In genomic region chr17:75898065-75898464, GRCh38 we compare ENCODE assay signal across 13 cellular contexts. TPM values are rescaled to one million over a fixed set of nuclear protein-coding genes. Genes with fewer than 3 reads are reported as not detected.
DNase-seq lines count a peak whose midpoint lies in the region; ATAC-seq and TF ChIP-seq lines count a peak whose summit lies in the region.
"Had no signal": no experiment of that assay in that cellular context is flagged by ENCODE, and none has a peak within 500 bp of the region (broad histone marks: within the 10 kb centered on the region; RNA-seq: fewer than 3 reads in every experiment).

No MANE protein-coding gene starts in this region.

- no peak overlapping the region for H3K4me3 ChIP-seq in SK-N-MC

- no peak overlapping the region for H3K9ac ChIP-seq in SK-N-MC (ENCODE audit: insufficient read length)

- peaks cover 28% of the 10 kb centered on the region; the same call in 1 of the 2 replicates for H3K36me3 ChIP-seq in SK-N-MC (ENCODE audit: insufficient read depth, low read length)

- no peak overlapping the region for H3K27ac Mint-ChIP-seq in activated naive CD4-positive, alpha-beta T cell treated with anti-CD3 and anti-CD28 coated beads for 36 hours
- peak overlapping the region; percentile 60 for H3K27ac Mint-ChIP-seq in glutamatergic neuron (ENCODE audit: unreplicated experiment)
- H3K27ac Mint-ChIP-seq in stimulated activated memory B cell treated with anti-CD40 and anti-IgM and Interleukin-4, amounts not matched to agents 10 μg/mL and 1 μg/mL and 100 μg/mL, for 72 hours, result no peak overlapping the region

- H3K4me1 Mint-ChIP-seq in activated naive CD4-positive, alpha-beta T cell treated with anti-CD3 and anti-CD28 coated beads for 36 hours (ENCODE audit: low read depth), result peaks cover 30% of the 10 kb centered on the region
- H3K4me1 Mint-ChIP-seq in glutamatergic neuron (ENCODE audit: low read depth, unreplicated experiment), result peaks cover 22% of the 10 kb centered on the region
- peaks cover 41% of the 10 kb centered on the region for H3K4me1 Mint-ChIP-seq in stimulated activated memory B cell treated with anti-CD40 and anti-IgM and Interleukin-4, amounts not matched to agents 10 μg/mL and 1 μg/mL and 100 μg/mL, for 72 hours

- no peak for TF ChIP-seq CTCF in glutamatergic neuron (IDR thresholded peaks at IDR 0.05; ENCODE audit: partially characterized antibody, unreplicated experiment)

- H3K4me3 Mint-ChIP-seq in activated naive CD4-positive, alpha-beta T cell treated with anti-CD3 and anti-CD28 coated beads for 36 hours, result peak overlapping the region; percentile 63
- H3K4me3 Mint-ChIP-seq in glutamatergic neuron (ENCODE audit: unreplicated experiment), result peak overlapping the region; percentile 86
- peak overlapping the region; percentile 65 for H3K4me3 Mint-ChIP-seq in stimulated activated memory B cell treated with anti-CD40 and anti-IgM and Interleukin-4, amounts not matched to agents 10 μg/mL and 1 μg/mL and 100 μg/mL, for 72 hours

- intact Hi-C loops in activated naive CD4-positive, alpha-beta T cell treated with anti-CD3 and anti-CD28 coated beads for 36 hours (cut with micrococcal nuclease), result loop anchor here (5.0 kb wide), 1 partner anchor 121 kb away; a partner anchor contains a TSS

- DNase-seq in activated naive CD4-positive, alpha-beta T cell treated with anti-CD3 and anti-CD28 coated beads for 36 hours, result no peak
- no peak for DNase-seq in activated naive CD4-positive, alpha-beta T cell treated with anti-CD3 and anti-CD28 coated beads, Interleukin-2, amount 50 U/mL, for 16 hours
- no peak for DNase-seq in SK-N-MC (ENCODE audit: low read depth, low spot score)
- no peak for DNase-seq in glutamatergic neuron
- DNase-seq in NCI-H524 (lab: John Stamatoyannopoulos, UW), result no peak
- DNase-seq: heart right ventricle; NCI-H1092; SHP77 treated with DMSO at 0.1 percent for 48 hours; stimulated activated CD4-positive, alpha-beta T cell treated with anti-CD3 and anti-CD28 coated beads, Interleukin-1b, Interleukin-23, amount 100 ng/mL, for 48 hours had no signal

- H3K27me3 Mint-ChIP-seq in activated naive CD4-positive, alpha-beta T cell treated with anti-CD3 and anti-CD28 coated beads for 36 hours (ENCODE audit: low read depth), result no peaks in the 10 kb centered on the region
- peaks cover 17% of the 10 kb centered on the region for H3K27me3 Mint-ChIP-seq in glutamatergic neuron (ENCODE audit: unreplicated experiment)
- H3K27me3 Mint-ChIP-seq in stimulated activated memory B cell treated with anti-CD40 and anti-IgM and Interleukin-4, amounts not matched to agents 10 μg/mL and 1 μg/mL and 100 μg/mL, for 72 hours, result no peaks in the 10 kb centered on the region

- peaks cover 12% of the 10 kb centered on the region for H3K36me3 Mint-ChIP-seq in activated naive CD4-positive, alpha-beta T cell treated with anti-CD3 and anti-CD28 coated beads for 36 hours (ENCODE audit: low read depth)
- H3K36me3 Mint-ChIP-seq in glutamatergic neuron (ENCODE audit: unreplicated experiment), result peaks cover 4% of the 10 kb centered on the region
- peaks cover 39% of the 10 kb centered on the region for H3K36me3 Mint-ChIP-seq in stimulated activated memory B cell treated with anti-CD40 and anti-IgM and Interleukin-4, amounts not matched to agents 10 μg/mL and 1 μg/mL and 100 μg/mL, for 72 hours

- H3K27ac ChIP-seq in SK-N-MC, result peak overlapping the region; percentile 68; the same call in 1 of the 2 replicates
- H3K27ac ChIP-seq: GM23248 had no signal

- H3K9me3 Mint-ChIP-seq in activated naive CD4-positive, alpha-beta T cell treated with anti-CD3 and anti-CD28 coated beads for 36 hours, result no peaks in the 10 kb centered on the region
- peaks cover 17% of the 10 kb centered on the region for H3K9me3 Mint-ChIP-seq in glutamatergic neuron (ENCODE audit: unreplicated experiment)
- H3K9me3 Mint-ChIP-seq in stimulated activated memory B cell treated with anti-CD40 and anti-IgM and Interleukin-4, amounts not matched to agents 10 μg/mL and 1 μg/mL and 100 μg/mL, for 72 hours, result no peaks in the 10 kb centered on the region

- ATAC-seq in stimulated activated memory B cell treated with anti-CD40 and anti-IgM and Interleukin-4, amounts not matched to agents 10 μg/mL and 1 μg/mL and 100 μg/mL, for 72 hours, result no peak
- no peak for ATAC-seq in GM21786 (IDR thresholded peaks at IDR 0.05; ENCODE audit: unreplicated experiment)
- ATAC-seq in GM19452 (IDR thresholded peaks at IDR 0.05; ENCODE audit: unreplicated experiment), result no peak
- ATAC-seq: heart right ventricle had no signal

- H3K9me3 ChIP-seq in SK-N-MC (ENCODE audit: low read depth, low read length), result no peaks in the 10 kb centered on the region
- H3K9me3 ChIP-seq: heart right ventricle had no signal

- CTCF ChIA-PET in activated naive CD4-positive, alpha-beta T cell treated with anti-CD3 and anti-CD28 coated beads for 36 hours (lab: Charles Lee), result interaction anchor here (0.5 to 1.6 kb wide), 3 partner anchors 37 to 108 kb away, joined by 4 to 5 read pairs (median 4); no protein-coding TSS in a partner anchor

RNA-seq across cellular contexts. Expression of gene TRIM65, which starts 1.3 kb away (rescaled TPM):
- 10 to 100 TPM; 24.5 to 25.5 TPM for total RNA-seq in activated naive CD4-positive, alpha-beta T cell treated with anti-CD3 and anti-CD28 coated beads for 36 hours
- 24.3 TPM for total RNA-seq in glutamatergic neuron (ENCODE audit: unreplicated experiment)

RNA-seq across cellular contexts. Expression of gene MRPL38, which starts 6.6 kb away (rescaled TPM):
- total RNA-seq in activated naive CD4-positive, alpha-beta T cell treated with anti-CD3 and anti-CD28 coated beads for 36 hours, result 100 to 1,000 TPM; 109 to 117 TPM
- 133 TPM for total RNA-seq in glutamatergic neuron (ENCODE audit: unreplicated experiment)

RNA-seq across cellular contexts. Expression of gene TRIM47, which starts 19.7 kb away (rescaled TPM):
- total RNA-seq in activated naive CD4-positive, alpha-beta T cell treated with anti-CD3 and anti-CD28 coated beads for 36 hours, result 1 to 10 TPM; 8.1 to 9.6 TPM
- 2.1 TPM for total RNA-seq in glutamatergic neuron (ENCODE audit: unreplicated experiment)

RNA-seq across cellular contexts. Expression of gene FBF1, which starts 42.8 kb away (rescaled TPM):
- total RNA-seq in activated naive CD4-positive, alpha-beta T cell treated with anti-CD3 and anti-CD28 coated beads for 36 hours, result 10 to 100 TPM; 20.7 to 21.0 TPM
- 110 TPM for total RNA-seq in glutamatergic neuron (ENCODE audit: unreplicated experiment)

RNA-seq across cellular contexts. Expression of gene WBP2, which starts 42.9 kb away (rescaled TPM):
- total RNA-seq in activated naive CD4-positive, alpha-beta T cell treated with anti-CD3 and anti-CD28 coated beads for 36 hours, result 10 to 100 TPM; 65.0 to 68.7 TPM
- 111 TPM for total RNA-seq in glutamatergic neuron (ENCODE audit: unreplicated experiment)
